26 cellular contexts compared by ENCODE assay signal in genomic region chr21:37817242-37817641, GRCh38.
"Had no signal": no experiment of that assay in that cellular context is flagged by ENCODE, and none has a peak within 500 bp of the region (broad histone marks: within the 10 kb centered on the region; RNA-seq: fewer than 3 reads in every experiment).

No MANE protein-coding gene starts in this region.

- ATAC-seq: effector memory CD8-positive, alpha-beta T cell; gastrocnemius medialis; naive thymus-derived CD4-positive, alpha-beta T cell; right cardiac atrium; stimulated activated naive B cell treated with anti-CD40 and anti-IgM and Interleukin-4, amounts not matched to agents 10 μg/mL and 1 μg/mL and 100 μg/mL, for 72 hours; stimulated activated naive CD8-positive, alpha-beta T cell treated with anti-CD3 and anti-CD28 coated beads, Interleukin-15, amount 100 ng/mL, for 72 hours had no signal

- H3K27me3 Mint-ChIP-seq: dendritic cell treated with granulocyte-macrophage colony-stimulating factor and Interleukin-4, amounts not matched to agents 40 ng/mL and 50 ng/mL, for 4 days; memory B cell; progenitor cell of endocrine pancreas; stimulated activated naive B cell treated with anti-CD40 and anti-IgM and Interleukin-4, amounts not matched to agents 10 μg/mL and 1 μg/mL and 100 μg/mL, for 72 hours; stimulated activated naive CD8-positive, alpha-beta T cell treated with anti-CD3 and anti-CD28 coated beads, Interleukin-15, amount 100 ng/mL, for 72 hours had no signal

- H3K4me1 ChIP-seq: esophagus muscularis mucosa, gastrocnemius medialis, left ventricle myocardium inferior, lower lobe of right lung, pancreas, testis, tibial nerve, upper lobe of right lung, vagina had no signal

- H3K9me3 ChIP-seq: gastrocnemius medialis, lower lobe of right lung, pancreas, testis had no signal

- H3K27me3 ChIP-seq: gastrocnemius medialis, testis, tibial nerve, upper lobe of right lung, vagina had no signal

- H3K27ac ChIP-seq: epithelial cell of prostate, esophagus muscularis mucosa, gastrocnemius medialis, left ventricle myocardium inferior, lower lobe of right lung, pancreas, testis, tibial nerve, upper lobe of right lung, vagina had no signal

- H3K4me1 Mint-ChIP-seq: immature natural killer cell; memory B cell; naive thymus-derived CD4-positive, alpha-beta T cell; stimulated activated naive B cell treated with anti-CD40 and anti-IgM and Interleukin-4, amounts not matched to agents 10 μg/mL and 1 μg/mL and 100 μg/mL, for 72 hours; stimulated activated naive CD8-positive, alpha-beta T cell treated with anti-CD3 and anti-CD28 coated beads, Interleukin-15, amount 100 ng/mL, for 72 hours had no signal

- H3K27ac Mint-ChIP-seq: dendritic cell treated with granulocyte-macrophage colony-stimulating factor and Interleukin-4, amounts not matched to agents 40 ng/mL and 50 ng/mL, for 4 days; effector memory CD8-positive, alpha-beta T cell; immature natural killer cell; memory B cell; naive thymus-derived CD4-positive, alpha-beta T cell; nephron progenitor cell; progenitor cell of endocrine pancreas; stimulated activated naive B cell treated with anti-CD40 and anti-IgM and Interleukin-4, amounts not matched to agents 10 μg/mL and 1 μg/mL and 100 μg/mL, for 72 hours; stimulated activated naive CD8-positive, alpha-beta T cell treated with anti-CD3 and anti-CD28 coated beads, Interleukin-15, amount 100 ng/mL, for 72 hours had no signal

- H3K36me3 Mint-ChIP-seq: immature natural killer cell; memory B cell; naive thymus-derived CD4-positive, alpha-beta T cell; stimulated activated naive B cell treated with anti-CD40 and anti-IgM and Interleukin-4, amounts not matched to agents 10 μg/mL and 1 μg/mL and 100 μg/mL, for 72 hours had no signal

- H3K4me3 ChIP-seq: esophagus muscularis mucosa, gastrocnemius medialis, left ventricle myocardium inferior, lower lobe of right lung, pancreas, testis, tibial nerve, upper lobe of right lung, vagina had no signal

- H3K4me3 Mint-ChIP-seq: dendritic cell treated with granulocyte-macrophage colony-stimulating factor and Interleukin-4, amounts not matched to agents 40 ng/mL and 50 ng/mL, for 4 days; effector memory CD8-positive, alpha-beta T cell; immature natural killer cell; memory B cell; naive thymus-derived CD4-positive, alpha-beta T cell; nephron progenitor cell; stimulated activated naive B cell treated with anti-CD40 and anti-IgM and Interleukin-4, amounts not matched to agents 10 μg/mL and 1 μg/mL and 100 μg/mL, for 72 hours; stimulated activated naive CD8-positive, alpha-beta T cell treated with anti-CD3 and anti-CD28 coated beads, Interleukin-15, amount 100 ng/mL, for 72 hours had no signal

- DNase-seq: effector memory CD8-positive, alpha-beta T cell; gastrocnemius medialis; immature natural killer cell; left ventricle myocardium inferior; lower lobe of right lung; midbrain; naive thymus-derived CD4-positive, alpha-beta T cell; nephron progenitor cell; nucleus accumbens; pancreas; right cardiac atrium; spleen; stimulated activated CD4-positive, alpha-beta T cell treated with anti-CD3 and anti-CD28 coated beads, Interleukin-15, amount 100 ng/mL, for 24 hours; stimulated activated CD4-positive, alpha-beta T cell treated with anti-CD3 and anti-CD28 coated beads, Interleukin-1b, Interleukin-23, amount 100 ng/mL, for 48 hours; stimulated activated CD4-positive, alpha-beta T cell treated with anti-CD3 and anti-CD28 coated beads, Interleukin-4, amount 100 ng/mL, for 24 hours; stimulated activated naive B cell treated with anti-CD40 and anti-IgM and Interleukin-4, amounts not matched to agents 10 μg/mL and 1 μg/mL and 100 μg/mL, for 72 hours; stimulated activated naive CD8-positive, alpha-beta T cell treated with anti-CD3 and anti-CD28 coated beads, Interleukin-15, amount 100 ng/mL, for 72 hours; testis; upper lobe of right lung had no signal

- H3K36me3 ChIP-seq: esophagus muscularis mucosa, gastrocnemius medialis, left ventricle myocardium inferior, lower lobe of right lung, pancreas, spleen, tibial nerve, upper lobe of right lung, vagina had no signal
